Comparison of ENCODE assay signal across 1 cellular context in genomic region chr15:64683378-64683777, GRCh38.
TF ChIP-seq lines count a peak whose summit lies in the region.

No MANE protein-coding gene starts in this region.

TF ChIP-seq in GM23338, 12 proteins besides CTCF, POLR2A, EP300 and RAD21 (continued from another document):
- TF ChIP-seq ZNF462 (CRISPR knock-in tag; IDR thresholded peaks at IDR 0.05) (no peak), ETS1 (IDR thresholded peaks at IDR 0.05) (no peak), ZNF331 (CRISPR knock-in tag; IDR thresholded peaks at IDR 0.05; ENCODE audit: low read depth) (no peak), EZH2phosphoT487 (IDR thresholded peaks at IDR 0.05; ENCODE audit: unreplicated experiment) (no peak), JUNB (IDR thresholded peaks at IDR 0.05; ENCODE audit: unreplicated experiment) (no peak), ZNF114 (CRISPR knock-in tag; IDR thresholded peaks at IDR 0.05) (no peak)
TF ChIP-seq in GM23338: peak in this region for 0.
